26 cellular contexts compared by ENCODE assay signal in the genomic region with DNA sequence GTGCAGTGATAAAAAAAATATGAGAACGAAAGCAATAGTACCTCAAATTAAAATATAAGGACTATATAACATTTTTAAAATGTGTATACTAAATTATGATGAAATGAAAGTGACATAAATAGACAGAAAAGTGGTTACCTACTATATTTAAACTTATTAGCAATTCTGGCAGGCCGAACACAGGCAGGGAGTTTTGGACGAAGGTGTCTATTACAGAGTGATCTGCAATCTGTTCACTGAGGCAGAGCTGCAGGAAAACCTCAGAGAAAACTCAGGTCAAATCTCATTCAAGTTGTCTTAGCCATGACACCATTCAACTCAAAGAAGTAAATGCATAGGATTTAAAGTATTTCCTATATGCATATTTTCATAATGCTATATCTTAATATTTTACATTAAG.
"Had no signal": no experiment of that assay in that cellular context is flagged by ENCODE, and none has a peak within 500 bp of the region (broad histone marks: within the 10 kb centered on the region; RNA-seq: fewer than 3 reads in every experiment).

No MANE protein-coding gene starts in this region.

- H3K36me3 ChIP-seq: stomach, suprapubic skin, thoracic aorta, thyroid gland, tibial artery, tibial nerve, transverse colon, upper lobe of left lung, upper lobe of right lung, uterus, vagina had no signal

- H3K4me1 ChIP-seq: stomach, suprapubic skin, testis, thyroid gland, tibial artery, tibial nerve, transverse colon, upper lobe of left lung, upper lobe of right lung, uterus, vagina had no signal

- H3K9me3 ChIP-seq: suprapubic skin, testis, thoracic aorta, thyroid gland, tibial nerve, transverse colon, upper lobe of left lung, upper lobe of right lung, uterus, vagina had no signal

- ATAC-seq: stimulated activated effector memory CD8-positive, alpha-beta T cell treated with anti-CD3 and anti-CD28 coated beads, Interleukin-12 subunit alpha, Interleukin-12 subunit beta, amount 100 ng/mL, for 72 hours; stimulated activated memory B cell treated with anti-CD40 and anti-IgM and Interleukin-4, amounts not matched to agents 10 μg/mL and 1 μg/mL and 100 μg/mL, for 72 hours; stimulated activated naive B cell treated with anti-CD40 and anti-IgM and Interleukin-4, amounts not matched to agents 10 μg/mL and 1 μg/mL and 100 μg/mL, for 72 hours; stimulated activated naive CD8-positive, alpha-beta T cell treated with anti-CD3 and anti-CD28 coated beads, Interleukin-15, amount 100 ng/mL, for 72 hours; stimulated activated naive CD8-positive, alpha-beta T cell treated with anti-CD3 and anti-CD28 coated beads, Interleukin-15, Interleukin-2, amounts not matched to agents 100 U/mL and 50 U/mL, for 24 hours; upper lobe of right lung had no signal

- H3K27me3 ChIP-seq: stomach, suprapubic skin, testis, thyroid gland, tibial artery, tibial nerve, transverse colon, upper lobe of left lung, upper lobe of right lung, uterus, vagina had no signal

- H3K27ac ChIP-seq: stomach, suprapubic skin, testis, thoracic aorta, thyroid gland, tibial artery, tibial nerve, transverse colon, upper lobe of left lung, upper lobe of right lung, uterus, vagina had no signal

- H3K4me3 ChIP-seq: stomach, suprapubic skin, testis, thoracic aorta, thyroid gland, tibial artery, tibial nerve, transverse colon, upper lobe of left lung, upper lobe of right lung, uterus, vagina had no signal

- DNase-seq: stimulated activated CD4-positive, alpha-beta T cell treated with anti-CD3 and anti-CD28 coated beads, Interleukin-2, amount 100 ng/mL, for 48 hours; stimulated activated CD4-positive, alpha-beta T cell treated with anti-CD3 and anti-CD28 coated beads, Interleukin-4, amount 100 ng/mL, for 1 hour; stimulated activated CD4-positive, alpha-beta T cell treated with anti-CD3 and anti-CD28 coated beads, Interleukin-4, amount 100 ng/mL, for 24 hours; stimulated activated CD4-positive, alpha-beta T cell treated with anti-CD3 and anti-CD28 coated beads, Interleukin-4, amount 100 ng/mL, for 4 hours; stimulated activated CD8-positive, alpha-beta memory T cell treated with anti-CD3 and anti-CD28 coated beads, Interleukin-4, amount 100 ng/mL, for 48 hours; stimulated activated naive B cell treated with anti-CD40 and anti-IgM and Interleukin-4, amounts not matched to agents 10 μg/mL and 1 μg/mL and 100 μg/mL, for 72 hours; stimulated activated naive CD4-positive, alpha-beta T cell; stimulated activated naive CD4-positive, alpha-beta T cell treated with Interleukin-2 at 50 U/mL for 16 hours; stimulated activated naive CD8-positive, alpha-beta T cell treated with anti-CD3 and anti-CD28 coated beads, Interleukin-15, amount 100 ng/mL, for 72 hours; stimulated activated naive CD8-positive, alpha-beta T cell treated with anti-CD3 and anti-CD28 coated beads, Interleukin-15, Interleukin-2, amounts not matched to agents 100 U/mL and 50 U/mL, for 24 hours; stomach; substantia nigra; testis; thyroid gland; tibial artery; transverse colon; trophoblast cell; upper lobe of left lung; upper lobe of right lung; uterus had no signal
